25 cellular contexts compared by ENCODE assay signal in the genomic region with DNA sequence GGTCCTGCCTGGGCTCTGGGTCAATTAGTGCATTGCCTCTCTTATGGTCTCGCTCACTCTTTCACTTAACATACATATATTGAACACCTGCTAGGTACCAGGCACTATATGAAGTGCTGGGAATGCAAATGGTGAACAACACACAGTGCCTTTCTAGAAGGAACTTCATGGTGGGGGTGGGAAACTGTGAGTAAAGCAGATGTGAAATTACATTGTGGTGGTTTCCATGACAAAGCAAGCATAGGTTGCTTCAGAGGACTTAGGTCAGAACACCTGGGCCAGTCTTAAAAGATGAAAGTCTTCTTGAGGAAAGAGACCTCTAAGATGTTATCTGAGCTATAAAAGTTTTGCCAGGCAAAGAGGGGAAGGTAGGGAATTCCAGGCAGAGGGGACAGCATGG.
"Had no signal": no experiment of that assay in that cellular context is flagged by ENCODE, and none has a peak within 500 bp of the region (broad histone marks: within the 10 kb centered on the region; RNA-seq: fewer than 3 reads in every experiment).

No MANE protein-coding gene starts in this region.

- H3K9ac ChIP-seq: parathyroid adenoma had no signal

- H3K27me3 ChIP-seq: thyroid gland, upper lobe of left lung, vagina had no signal

- ATAC-seq: activated CD8-positive, alpha-beta memory T cell treated with anti-CD3 and anti-CD28 coated beads, Interleukin-2, amount 10 ng/mL, durations not matched to agents 7 days and 5 days; activated CD8-positive, alpha-beta T cell treated with anti-CD3 and anti-CD28 coated beads for 36 hours; activated naive CD8-positive, alpha-beta T cell treated with anti-CD3 and anti-CD28 coated beads, Interleukin-2, amount 50 U/mL, for 24 hours; effector memory CD8-positive, alpha-beta T cell; gastroesophageal sphincter; naive thymus-derived CD4-positive, alpha-beta T cell; right cardiac atrium had no signal

- DNase-seq: activated CD4-positive, alpha-beta T cell treated with anti-CD3 and anti-CD28 coated beads, Interleukin-2, amount 10 ng/mL, durations not matched to agents 7 days and 5 days; activated CD4-positive, CD25-positive, alpha-beta regulatory T cell treated with anti-CD3 and anti-CD28 coated beads, Interleukin-2, amount 50 U/mL, for 72 hours; activated CD8-positive, alpha-beta memory T cell treated with anti-CD3 and anti-CD28 coated beads, Interleukin-2, amount 10 ng/mL, durations not matched to agents 7 days and 5 days; activated CD8-positive, alpha-beta T cell treated with anti-CD3 and anti-CD28 coated beads for 36 hours; activated naive CD8-positive, alpha-beta T cell treated with anti-CD3 and anti-CD28 coated beads, Interleukin-2, amount 50 U/mL, for 24 hours; activated T-cell treated with anti-CD3 and anti-CD28 coated beads, Interleukin-2, amount 50 U/mL, for 48 hours; amygdala; caudate nucleus; cortex of kidney; effector memory CD8-positive, alpha-beta T cell; islet precursor cell; left ventricle myocardium inferior; naive thymus-derived CD4-positive, alpha-beta T cell; nucleus accumbens; right cardiac atrium; stimulated activated CD4-positive, alpha-beta T cell treated with anti-CD3 and anti-CD28 coated beads, Interleukin-15, amount 100 ng/mL, for 24 hours; stimulated activated CD4-positive, alpha-beta T cell treated with anti-CD3 and anti-CD28 coated beads, Interleukin-2, amount 100 ng/mL, for 24 hours; stimulated activated naive B cell treated with anti-CD40 and anti-IgM and Interleukin-4, amounts not matched to agents 10 μg/mL and 1 μg/mL and 100 μg/mL, for 72 hours; stomach; thyroid gland; upper lobe of left lung had no signal

- H3K9me3 ChIP-seq: left ventricle myocardium inferior, thyroid gland, upper lobe of left lung, vagina had no signal

- H3K36me3 ChIP-seq: gastroesophageal sphincter, left ventricle myocardium inferior, stomach, thyroid gland, upper lobe of left lung, vagina had no signal

- H3K27ac ChIP-seq: gastroesophageal sphincter, hepatocyte, left ventricle myocardium inferior, parathyroid adenoma, stomach, thyroid gland, upper lobe of left lung, vagina had no signal

- H3K4me1 ChIP-seq: gastroesophageal sphincter, left ventricle myocardium inferior, parathyroid adenoma, stomach, thyroid gland, upper lobe of left lung, vagina had no signal

- H3K4me3 ChIP-seq: gastroesophageal sphincter, hepatocyte, left ventricle myocardium inferior, stomach, thyroid gland, upper lobe of left lung, vagina had no signal

- H3K4me2 ChIP-seq: hepatocyte had no signal

- H3K79me2 ChIP-seq: hepatocyte, parathyroid adenoma had no signal

- H2AFZ ChIP-seq: hepatocyte, parathyroid adenoma had no signal
